Comparison of ENCODE assay signal across 22 cellular contexts in the genomic region with DNA sequence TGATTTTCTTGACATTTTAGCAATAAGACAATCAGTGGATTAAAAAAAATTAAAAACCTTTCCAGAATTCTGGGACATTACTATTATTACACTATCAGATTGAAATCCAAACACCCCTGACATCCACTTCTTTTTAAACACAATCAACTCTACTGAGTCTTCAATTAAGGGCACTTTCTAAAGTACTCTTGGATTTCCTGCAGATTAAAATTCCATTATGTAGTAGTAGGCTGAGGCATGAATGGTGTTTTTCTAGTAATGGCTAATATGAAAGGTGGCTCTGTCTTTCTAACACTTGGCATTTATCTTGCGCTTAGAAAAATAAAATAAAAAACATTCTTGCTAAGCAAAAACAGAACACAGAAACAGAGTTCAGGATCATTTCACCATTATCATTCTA.
"Had no signal": no experiment of that assay in that cellular context is flagged by ENCODE, and none has a peak within 500 bp of the region (broad histone marks: within the 10 kb centered on the region; RNA-seq: fewer than 3 reads in every experiment).

No MANE protein-coding gene starts in this region.

- H3K36me3 ChIP-seq: lower lobe of right lung, transverse colon had no signal

- H3K27me3 ChIP-seq: esophagus squamous epithelium, transverse colon, vagina had no signal

- H3K9me3 ChIP-seq: esophagus squamous epithelium, lower lobe of right lung, transverse colon, vagina had no signal

- H3K27ac ChIP-seq: esophagus squamous epithelium, lower lobe of right lung, skin epidermis, transverse colon, vagina had no signal

- H3K9me3 Mint-ChIP-seq: activated CD4-positive, alpha-beta T cell treated with anti-CD3 and anti-CD28 coated beads, Interleukin-2, amount 10 ng/mL, durations not matched to agents 24 days and 14 days; mesothelial cell of epicardium; nephron progenitor cell; stimulated activated naive CD8-positive, alpha-beta T cell treated with anti-CD3 and anti-CD28 coated beads, Interleukin-15, Interleukin-2, amounts not matched to agents 100 ng/mL and 50 ng/mL, for 24 hours had no signal

- DNase-seq: activated CD4-positive, alpha-beta T cell treated with anti-CD3 and anti-CD28 coated beads, Interleukin-2, amount 10 ng/mL, durations not matched to agents 24 days and 14 days; activated CD8-positive, alpha-beta memory T cell treated with anti-CD3 and anti-CD28 coated beads, Interleukin-2, amount 50 U/mL, for 48 hours; activated effector memory CD4-positive, alpha-beta T cell treated with anti-CD3 and anti-CD28 coated beads, Interleukin-2, amount 50 U/mL, for 16 hours; activated naive CD4-positive, alpha-beta T cell treated with anti-CD3 and anti-CD28 coated beads, Interleukin-2, amount 50 U/mL, for 16 hours; activated T-cell treated with anti-CD3 and anti-CD28 coated beads, Interleukin-2, amount 50 U/mL, for 48 hours; dermis blood vessel endothelial cell; effector memory CD4-positive, alpha-beta T cell; esophagus squamous epithelium; glutamatergic neuron; hippocampal formation; left colon; lower lobe of right lung; nephron progenitor cell; nucleus accumbens; stimulated activated CD4-positive, alpha-beta T cell treated with anti-CD3 and anti-CD28 coated beads, Interleukin-15, amount 100 ng/mL, for 24 hours; stimulated activated CD4-positive, alpha-beta T cell treated with anti-CD3 and anti-CD28 coated beads, Interleukin-2, amount 100 ng/mL, for 48 hours; transverse colon had no signal

- H3K4me3 ChIP-seq: esophagus squamous epithelium, lower lobe of right lung, skin epidermis, transverse colon, vagina had no signal

- H3K27me3 Mint-ChIP-seq: activated CD4-positive, alpha-beta T cell treated with anti-CD3 and anti-CD28 coated beads, Interleukin-2, amount 10 ng/mL, durations not matched to agents 24 days and 14 days; progenitor cell of endocrine pancreas; stimulated activated naive CD8-positive, alpha-beta T cell treated with anti-CD3 and anti-CD28 coated beads, Interleukin-15, Interleukin-2, amounts not matched to agents 100 ng/mL and 50 ng/mL, for 24 hours had no signal

- ATAC-seq: left colon, lower lobe of right lung had no signal

- H3K4me3 Mint-ChIP-seq: activated CD4-positive, alpha-beta T cell treated with anti-CD3 and anti-CD28 coated beads, Interleukin-2, amount 10 ng/mL, durations not matched to agents 24 days and 14 days; mesothelial cell of epicardium; nephron progenitor cell; stimulated activated naive CD8-positive, alpha-beta T cell treated with anti-CD3 and anti-CD28 coated beads, Interleukin-15, Interleukin-2, amounts not matched to agents 100 ng/mL and 50 ng/mL, for 24 hours had no signal

- H3K4me1 ChIP-seq: esophagus squamous epithelium, lower lobe of right lung, transverse colon had no signal

- H3K27ac Mint-ChIP-seq: activated CD4-positive, alpha-beta T cell treated with anti-CD3 and anti-CD28 coated beads, Interleukin-2, amount 10 ng/mL, durations not matched to agents 24 days and 14 days; nephron progenitor cell; progenitor cell of endocrine pancreas; stimulated activated naive CD8-positive, alpha-beta T cell treated with anti-CD3 and anti-CD28 coated beads, Interleukin-15, Interleukin-2, amounts not matched to agents 100 ng/mL and 50 ng/mL, for 24 hours had no signal
